In genomic region chr19:42934726-42935125, GRCh38 we compare ENCODE assay signal across 6 cellular contexts. TPM values are rescaled to one million over a fixed set of nuclear protein-coding genes. Genes with fewer than 3 reads are reported as not detected.
"Had no signal": no experiment of that assay in that cellular context is flagged by ENCODE, and none has a peak within 500 bp of the region (broad histone marks: within the 10 kb centered on the region; RNA-seq: fewer than 3 reads in every experiment).

No MANE protein-coding gene starts in this region.

RNA-seq across cellular contexts. Expression of gene PSG7, which starts 2.3 kb away (rescaled TPM):
- total RNA-seq: HT-29, MCF 10A, OCI-LY7, PC-3, Right ventricle myocardium superior, SJSA1 had no signal

RNA-seq across cellular contexts. Expression of gene PSG6, which starts 17.0 kb away (rescaled TPM):
- total RNA-seq: HT-29, MCF 10A, PC-3, Right ventricle myocardium superior, SJSA1 had no signal

RNA-seq across cellular contexts. Expression of gene PSG1, which starts 55.2 kb away (rescaled TPM):
- total RNA-seq: HT-29, MCF 10A, OCI-LY7, PC-3, Right ventricle myocardium superior had no signal
